17 cellular contexts compared by ENCODE assay signal in genomic region chr2:197242719-197243118, GRCh38.
DNase-seq lines count a peak whose midpoint lies in the region; ATAC-seq, FAIRE-seq and TF ChIP-seq lines count a peak whose summit lies in the region.
"Had no signal": no experiment of that assay in that cellular context is flagged by ENCODE, and none has a peak within 500 bp of the region (broad histone marks: within the 10 kb centered on the region; RNA-seq: fewer than 3 reads in every experiment).

No MANE protein-coding gene starts in this region.

- peaks cover 81% of the 10 kb centered on the region for H3K4me1 Mint-ChIP-seq in activated CD4-positive, alpha-beta T cell treated with anti-CD3 and anti-CD28 coated beads for 36 hours
- H3K4me1 Mint-ChIP-seq in activated naive CD8-positive, alpha-beta T cell (ENCODE audit: low read depth), result peaks cover 75% of the 10 kb centered on the region
- H3K4me1 Mint-ChIP-seq in nephron progenitor cell, result peaks cover 5% of the 10 kb centered on the region

- no peaks in the 10 kb centered on the region for H3K9me3 ChIP-seq in neutrophil
- H3K9me3 ChIP-seq: upper lobe of right lung had no signal

- peak; percentile 86 for FAIRE-seq in GM19239 (lab: Jason Lieb, UNC)

- intact Hi-C loops in activated CD4-positive, alpha-beta T cell treated with anti-CD3 and anti-CD28 coated beads for 36 hours (cut with DNase I, micrococcal nuclease), result no loop called here
- intact Hi-C loops in posterior cingulate gyrus (cut with DNase I), result no loop called here

- no peak overlapping the region for H3K4me3 ChIP-seq in neutrophil (ENCODE audit: low read depth in 1 of 2, low read length in 1 of 2)
- H3K4me3 ChIP-seq: PC-9, SK-N-MC, upper lobe of right lung had no signal

- no peak for DNase-seq in activated CD4-positive, alpha-beta T cell treated with anti-CD3 and anti-CD28 coated beads for 36 hours
- no peak for DNase-seq in activated CD4-positive, alpha-beta T cell treated with anti-CD3 and anti-CD28 coated beads for 1 hour
- DNase-seq in GM19239 (ENCODE audit: insufficient read length, low spot score), result no peak
- no peak for DNase-seq in posterior cingulate gyrus
- DNase-seq in nephron progenitor cell, result no peak
- DNase-seq: NCI-H1105 treated with DMSO at 0.1 percent for 48 hours; NCI-H2171; NCI-H748 treated with DMSO at 0.1 percent for 48 hours; PC-9; stimulated activated naive CD4-positive, alpha-beta T cell; upper lobe of right lung had no signal

- no peak overlapping the region for H3K4me3 Mint-ChIP-seq in activated CD4-positive, alpha-beta T cell treated with anti-CD3 and anti-CD28 coated beads for 36 hours
- H3K4me3 Mint-ChIP-seq in activated naive CD8-positive, alpha-beta T cell, result no peak overlapping the region
- H3K4me3 Mint-ChIP-seq in nephron progenitor cell, result no peak overlapping the region
- H3K4me3 Mint-ChIP-seq: dendritic cell treated with granulocyte-macrophage colony-stimulating factor and Interleukin-4, amounts not matched to agents 40 ng/mL and 50 ng/mL, for 4 days had no signal

- H3K27me3 Mint-ChIP-seq in activated CD4-positive, alpha-beta T cell treated with anti-CD3 and anti-CD28 coated beads for 36 hours, result no peaks in the 10 kb centered on the region
- H3K27me3 Mint-ChIP-seq in activated naive CD8-positive, alpha-beta T cell, result no peaks in the 10 kb centered on the region
- H3K27me3 Mint-ChIP-seq in nephron progenitor cell (ENCODE audit: low read depth, poor library complexity), result peaks cover 6% of the 10 kb centered on the region
- H3K27me3 Mint-ChIP-seq: dendritic cell treated with granulocyte-macrophage colony-stimulating factor and Interleukin-4, amounts not matched to agents 40 ng/mL and 50 ng/mL, for 4 days had no signal

- POLR2A ChIA-PET in activated CD4-positive, alpha-beta T cell treated with anti-CD3 and anti-CD28 coated beads for 36 hours (lab: Charles Lee), result no interaction called here

- H3K27me3 ChIP-seq in neutrophil, result no peaks in the 10 kb centered on the region
- H3K27me3 ChIP-seq: upper lobe of right lung had no signal

- peaks cover 28% of the 10 kb centered on the region for H3K36me3 Mint-ChIP-seq in activated CD4-positive, alpha-beta T cell treated with anti-CD3 and anti-CD28 coated beads for 36 hours (ENCODE audit: low read depth)
- H3K36me3 Mint-ChIP-seq in activated naive CD8-positive, alpha-beta T cell, result peaks cover 15% of the 10 kb centered on the region
- no peaks in the 10 kb centered on the region for H3K36me3 Mint-ChIP-seq in nephron progenitor cell (ENCODE audit: low read depth)

- CTCF ChIA-PET in activated CD4-positive, alpha-beta T cell treated with anti-CD3 and anti-CD28 coated beads for 36 hours (lab: Charles Lee), result interaction anchor here (0.7 to 2.3 kb wide), 6 partner anchors 12 to 50 kb away, joined by 3 to 11 read pairs (median 3); no protein-coding TSS in a partner anchor

- TF ChIP-seq CTCF in neutrophil (IDR thresholded peaks at IDR 0.05) (no peak), nephron progenitor cell (IDR thresholded peaks at IDR 0.05) (no peak)

- H3K27ac Mint-ChIP-seq in activated CD4-positive, alpha-beta T cell treated with anti-CD3 and anti-CD28 coated beads for 36 hours, result peak overlapping the region; percentile 81
- H3K27ac Mint-ChIP-seq in activated naive CD8-positive, alpha-beta T cell, result peak overlapping the region; percentile 79
- H3K27ac Mint-ChIP-seq in nephron progenitor cell, result no peak overlapping the region
- H3K27ac Mint-ChIP-seq: dendritic cell treated with granulocyte-macrophage colony-stimulating factor and Interleukin-4, amounts not matched to agents 40 ng/mL and 50 ng/mL, for 4 days had no signal

- H3K36me3 ChIP-seq in neutrophil, result no peaks in the 10 kb centered on the region
- H3K36me3 ChIP-seq: upper lobe of right lung had no signal

- H3K4me1 ChIP-seq in neutrophil (ENCODE audit: control insufficient read depth in 1 of 2, insufficient read depth in 1 of 2, low read depth in 1 of 2, low read length in 1 of 2), result peaks cover 36 to 58% of the 10 kb centered on the region in 2 experiments

- ATAC-seq in activated CD4-positive, alpha-beta T cell treated with anti-CD3 and anti-CD28 coated beads for 36 hours, result no peak
- no peak for ATAC-seq in HG02885 (IDR thresholded peaks at IDR 0.05; ENCODE audit: poor library complexity, unreplicated experiment)
- ATAC-seq: upper lobe of right lung had no signal

- H3K9me3 Mint-ChIP-seq in activated CD4-positive, alpha-beta T cell treated with anti-CD3 and anti-CD28 coated beads for 36 hours (ENCODE audit: low read depth), result peaks cover 8% of the 10 kb centered on the region
- H3K9me3 Mint-ChIP-seq in activated naive CD8-positive, alpha-beta T cell (ENCODE audit: low read depth), result peaks cover 6% of the 10 kb centered on the region
- H3K9me3 Mint-ChIP-seq in nephron progenitor cell, result no peaks in the 10 kb centered on the region
- H3K9me3 Mint-ChIP-seq: dendritic cell treated with granulocyte-macrophage colony-stimulating factor and Interleukin-4, amounts not matched to agents 40 ng/mL and 50 ng/mL, for 4 days had no signal

- peak overlapping the region; percentile 87 for H3K27ac ChIP-seq in neutrophil
- H3K27ac ChIP-seq: epithelial cell of prostate, PC-9, SK-N-MC, upper lobe of right lung had no signal
